Comparison of ENCODE assay signal across 10 cellular contexts in the genomic region with DNA sequence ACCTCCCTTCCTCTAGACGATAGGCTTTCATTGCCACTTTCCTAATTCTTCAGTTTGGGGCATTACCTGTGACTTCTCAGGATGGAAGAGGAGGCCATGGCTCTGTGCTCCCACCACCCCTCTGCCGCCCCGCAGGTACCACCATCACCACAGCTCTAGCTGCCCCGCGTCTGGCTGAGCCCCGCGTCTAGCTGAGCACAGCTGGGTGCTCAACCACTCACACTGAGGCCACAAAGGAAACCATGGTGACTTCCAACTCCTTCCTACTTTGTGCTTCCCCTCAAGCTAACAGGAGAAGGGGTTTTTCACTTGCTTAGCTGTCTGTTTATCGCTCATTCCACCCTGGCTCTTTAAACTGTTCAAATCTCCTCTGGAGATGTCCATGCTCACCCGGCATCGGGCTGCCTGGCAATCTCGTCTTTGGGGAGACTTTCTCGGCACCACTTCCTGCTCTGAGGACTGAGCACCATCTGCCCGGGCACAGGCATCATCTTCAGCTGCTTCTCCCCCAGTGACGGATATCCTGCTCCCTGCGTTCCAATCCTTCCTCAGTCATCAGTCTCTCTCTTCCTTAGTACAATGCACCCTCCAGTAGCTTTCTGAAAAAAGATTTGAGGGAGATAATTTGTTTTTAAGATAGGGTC. TPM values are rescaled to one million over a fixed set of nuclear protein-coding genes. Genes with fewer than 3 reads are reported as not detected.
A peak's percentile ranks its signal among the peaks of the same experiment; 100 is the strongest.
DNase-seq lines count a peak whose midpoint lies in the region; ATAC-seq, FAIRE-seq and TF ChIP-seq lines count a peak whose summit lies in the region.
"Had no signal": no experiment of that assay in that cellular context is flagged by ENCODE, and none has a peak within 500 bp of the region (broad histone marks: within the 10 kb centered on the region; RNA-seq: fewer than 3 reads in every experiment).

No MANE protein-coding gene starts in this region.

- H3K36me3 ChIP-seq in HEK293 (ENCODE audit: control insufficient read depth in 2 of 2, insufficient read depth in 1 of 2, low read length in 2 of 2) (peaks cover 0 to 19% of the 10 kb centered on the region in 2 experiments; a peak in 1 of 3 replicates), muscle layer of colon (ENCODE audit: insufficient read depth, low read length) (no peaks in the 10 kb centered on the region), kidney (ENCODE audit: control insufficient read depth in 1 of 2, insufficient read depth in 2 of 2, low read length in 2 of 2) (no peaks in the 10 kb centered on the region), Peyer's patch (no peaks in the 10 kb centered on the region)
- no peaks in the 10 kb centered on the region for H3K36me3 ChIP-seq in effector memory CD4-positive, alpha-beta T cell (ENCODE audit: control insufficient read depth, insufficient read depth, low read length)

- no peaks in the 10 kb centered on the region for H3K27me3 Mint-ChIP-seq in WTC11 (ENCODE audit: low read depth)

- H3K4me3 ChIP-seq in HEK293 (ENCODE audit: low read depth, low read length) (no peak overlapping the region), muscle layer of colon (ENCODE audit: low read depth in 1 of 2, low read length in 2 of 2) (peak overlapping the region in 1 of 2 donors; percentile 11), kidney (ENCODE audit: low read length in 2 of 2) (no peak overlapping the region), Peyer's patch (no peak overlapping the region)
- H3K4me3 ChIP-seq in effector memory CD4-positive, alpha-beta T cell (ENCODE audit: insufficient read depth, low read depth, low read length, poor library complexity, severe bottlenecking), result no peak overlapping the region
- H3K4me3 ChIP-seq: GM23248 had no signal

- no peak overlapping the region for H3K4me3 Mint-ChIP-seq in WTC11

- no peak for TF ChIP-seq POLR2A in Peyer's patch (IDR thresholded peaks at IDR 0.05)

- no peak for ATAC-seq in WTC11

- H3K9ac ChIP-seq in muscle layer of colon (ENCODE audit: low read length) (no peak overlapping the region), kidney (ENCODE audit: low read length in 2 of 2) (no peak overlapping the region)
- H3K9ac ChIP-seq: GM23248 had no signal

- H3K27ac ChIP-seq in C4-2B, result peak overlapping the region; percentile 73
- peak overlapping the region; percentile 51 for H3K27ac ChIP-seq in HEK293 (ENCODE audit: extremely low read depth, low read depth, low read length)
- peak overlapping the region; percentile 22 for H3K27ac ChIP-seq in muscle layer of colon (ENCODE audit: low read depth, low read length)
- H3K27ac ChIP-seq in effector memory CD4-positive, alpha-beta T cell (ENCODE audit: insufficient read depth, low read length, poor library complexity, severe bottlenecking), result no peak overlapping the region
- no peak overlapping the region for H3K27ac ChIP-seq in kidney (ENCODE audit: low read depth in 2 of 2, low read length in 2 of 2)
- no peak overlapping the region for H3K27ac ChIP-seq in Peyer's patch
- H3K27ac ChIP-seq: GM23248 had no signal

- no peak for TF ChIP-seq CTCF in C4-2B (conservative IDR thresholded peaks at IDR 0.05)
- TF ChIP-seq CTCF in HEK293 (tag by site-specific recombination; IDR thresholded peaks at IDR 0.05), result no peak
- no peak for TF ChIP-seq CTCF in WTC11 (IDR thresholded peaks at IDR 0.05)
- no peak for TF ChIP-seq CTCF in kidney (IDR thresholded peaks at IDR 0.05; ENCODE audit: borderline replicate concordance, extremely low read depth, insufficient read depth)
- TF ChIP-seq CTCF in Peyer's patch (IDR thresholded peaks at IDR 0.05), result no peak

- peak overlapping the region; percentile 91 for H3K27ac Mint-ChIP-seq in WTC11

- H3K4me1 ChIP-seq in HEK293 (ENCODE audit: control insufficient read depth, insufficient read depth, low read length) (peaks cover 6% of the 10 kb centered on the region), muscle layer of colon (ENCODE audit: insufficient read depth, low read length) (peaks cover 45% of the 10 kb centered on the region), kidney (ENCODE audit: control insufficient read depth in 1 of 2, insufficient read depth in 1 of 2, low read depth in 1 of 2, low read length in 2 of 2) (peaks cover 3 to 10% of the 10 kb centered on the region in 2 donors), Peyer's patch (peaks cover 0 to 12% (median 0%) of the 10 kb centered on the region in 4 donors)
- H3K4me1 ChIP-seq in effector memory CD4-positive, alpha-beta T cell (ENCODE audit: control insufficient read depth, insufficient read depth, low read length, poor library complexity, severe bottlenecking), result no peaks in the 10 kb centered on the region

- FAIRE-seq in kidney (lab: Jason Lieb, UNC), result no peak

- no peaks in the 10 kb centered on the region for H3K27me3 ChIP-seq in muscle layer of colon (ENCODE audit: control insufficient read depth in 1 of 2, insufficient read depth in 2 of 2, low read length in 2 of 2)
- H3K27me3 ChIP-seq in effector memory CD4-positive, alpha-beta T cell (replicated peaks; ENCODE audit: control insufficient read depth, insufficient read depth, low read length, poor library complexity, severe bottlenecking), result no peaks in the 10 kb centered on the region
- no peaks in the 10 kb centered on the region for H3K27me3 ChIP-seq in Peyer's patch

- intact Hi-C loops in kidney (cut with DNase I), result no loop called here

- no peak for DNase-seq in WTC11 (ENCODE audit: low spot score)
- no peak for DNase-seq in effector memory CD4-positive, alpha-beta T cell
- no peak for DNase-seq in kidney
- no peak for DNase-seq in Peyer's patch
- DNase-seq: activated T-cell treated with anti-CD3 and anti-CD28 coated beads, Interleukin-2, amount 50 U/mL, for 48 hours; mesendoderm had no signal

- H3K4me1 Mint-ChIP-seq in WTC11, result peaks cover 14% of the 10 kb centered on the region

- POLR2A ChIA-PET in HEK293 (lab: Yijun Ruan, JAX) (no interaction called here), WTC11 (lab: Charles Lee) (no interaction called here)

- CTCF ChIA-PET in HEK293 (lab: Yijun Ruan, JAX), result interaction anchor here (1.8 kb wide), 1 partner anchor 13 kb away, joined by 9 read pairs; no protein-coding TSS in a partner anchor
- CTCF ChIA-PET in WTC11 (lab: Charles Lee), result interaction anchor here (1.5 kb wide), 1 partner anchor 25 kb away, joined by 3 read pairs; no protein-coding TSS in a partner anchor

- H3K9me3 Mint-ChIP-seq in WTC11, result no peaks in the 10 kb centered on the region

- H3K9me3 ChIP-seq in HEK293 (ENCODE audit: control insufficient read depth, insufficient read depth, low read depth, low read length) (no peaks in the 10 kb centered on the region), muscle layer of colon (ENCODE audit: low read length) (no peaks in the 10 kb centered on the region), kidney (ENCODE audit: control insufficient read depth in 1 of 2, low read length in 2 of 2) (no peaks in the 10 kb centered on the region), Peyer's patch (no peaks in the 10 kb centered on the region)
- H3K9me3 ChIP-seq in effector memory CD4-positive, alpha-beta T cell (ENCODE audit: control insufficient read depth, low read length), result no peaks in the 10 kb centered on the region

- peaks cover 27% of the 10 kb centered on the region for H3K36me3 Mint-ChIP-seq in WTC11

TF ChIP-seq in HEK293, 187 proteins besides CTCF, POLR2A, EP300 and RAD21 (continues in another document):
- 0 out of 2 replicates have a peak, but pooled peaks have one; percentile 23 for TF ChIP-seq ZBTB17 (tag by site-specific recombination; IDR thresholded peaks at IDR 0.05)
- no peak for TF ChIP-seq ZNF221 (tag by site-specific recombination; IDR thresholded peaks at IDR 0.05; ENCODE audit: borderline replicate concordance)
- no peak for TF ChIP-seq ZNF239 (tag by site-specific recombination; IDR thresholded peaks at IDR 0.05)
- TF ChIP-seq ZNF121 (tag by site-specific recombination; IDR thresholded peaks at IDR 0.05), result no peak
- no peak for TF ChIP-seq ZFP41 (tag by site-specific recombination; IDR thresholded peaks at IDR 0.05; ENCODE audit: borderline replicate concordance)
- no peak for TF ChIP-seq GLIS2 (tag by site-specific recombination; IDR thresholded peaks at IDR 0.05)
- no peak for TF ChIP-seq ZNF555 (tag by site-specific recombination; conservative IDR thresholded peaks at IDR 0.05)
- peak; percentile 66 for TF ChIP-seq PRDM1 (tag by site-specific recombination; IDR thresholded peaks at IDR 0.05)
- no peak for TF ChIP-seq ZNF610 (tag by site-specific recombination; IDR thresholded peaks at IDR 0.05; ENCODE audit: borderline replicate concordance)
- TF ChIP-seq ZIC2 (tag by site-specific recombination; IDR thresholded peaks at IDR 0.05), result peak; percentile 87
- no peak for TF ChIP-seq GLIS1 (tag by site-specific recombination; IDR thresholded peaks at IDR 0.05)

TF ChIP-seq in WTC11, 78 proteins besides CTCF, POLR2A, EP300 and RAD21 (continues in another document):
- TF ChIP-seq ATF1 (CRISPR knock-in tag; IDR thresholded peaks at IDR 0.05) (no peak), ZNF423 (CRISPR knock-in tag; IDR thresholded peaks at IDR 0.05) (no peak), MXD4 (CRISPR knock-in tag; IDR thresholded peaks at IDR 0.05; ENCODE audit: borderline replicate concordance) (no peak)
- TF ChIP-seq, protein P1, sequence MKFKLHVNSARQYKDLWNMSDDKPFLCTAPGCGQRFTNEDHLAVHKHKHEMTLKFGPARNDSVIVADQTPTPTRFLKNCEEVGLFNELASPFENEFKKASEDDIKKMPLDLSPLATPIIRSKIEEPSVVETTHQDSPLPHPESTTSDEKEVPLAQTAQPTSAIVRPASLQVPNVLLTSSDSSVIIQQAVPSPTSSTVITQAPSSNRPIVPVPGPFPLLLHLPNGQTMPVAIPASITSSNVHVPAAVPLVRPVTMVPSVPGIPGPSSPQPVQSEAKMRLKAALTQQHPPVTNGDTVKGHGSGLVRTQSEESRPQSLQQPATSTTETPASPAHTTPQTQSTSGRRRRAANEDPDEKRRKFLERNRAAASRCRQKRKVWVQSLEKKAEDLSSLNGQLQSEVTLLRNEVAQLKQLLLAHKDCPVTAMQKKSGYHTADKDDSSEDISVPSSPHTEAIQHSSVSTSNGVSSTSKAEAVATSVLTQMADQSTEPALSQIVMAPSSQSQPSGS (CRISPR knock-in tag; IDR thresholded peaks at IDR 0.05; ENCODE audit: borderline replicate concordance, low read depth), result no peak

RNA-seq across cellular contexts. Expression of a gene that starts 59.4 kb away (rescaled TPM):
- total RNA-seq in WTC11 (2021) (43.8 to 47.8 TPM (median 46.7 TPM) in 3 replicates), kidney (45.2 TPM), Peyer's patch (100 to 1,000 TPM in 1 of 4 donors, 10 to 100 TPM in 3; 43.9 to 417 (median 59.1) TPM)
- polyA plus RNA-seq in kidney (ENCODE audit: insufficient read depth, low read depth, low replicate concordance), result 33.2 TPM

Comparison
In these comparisons a context has a peak if more than half of its experiments do, and no peak if none do; other contexts are left out.
1. H3K27ac ChIP-seq: peak in C4-2B (single experiment), HEK293 (single experiment) and muscle layer of colon (single experiment); none in effector memory CD4-positive, alpha-beta T cell (single experiment), kidney (0 of 2) and Peyer's patch (0 of 4).